In genomic region chr1:209743145-209743482, GRCh38 we compare ENCODE assay signal across 12 cellular contexts. TPM values are rescaled to one million over a fixed set of nuclear protein-coding genes. Genes with fewer than 3 reads are reported as not detected.
A peak's percentile ranks its signal among the peaks of the same experiment; 100 is the strongest.
DNase-seq lines count a peak whose midpoint lies in the region; ATAC-seq lines count a peak whose summit lies in the region.
"Had no signal": no experiment of that assay in that cellular context is flagged by ENCODE, and none has a peak within 500 bp of the region (broad histone marks: within the 10 kb centered on the region; RNA-seq: fewer than 3 reads in every experiment).

No MANE protein-coding gene starts in this region.

- no peaks in the 10 kb centered on the region for H3K36me3 Mint-ChIP-seq in activated naive CD4-positive, alpha-beta T cell treated with anti-CD3 and anti-CD28 coated beads, Interleukin-2, amount 50 U/mL, for 72 hours
- H3K36me3 Mint-ChIP-seq: CD8-positive, alpha-beta T cell had no signal

- DNase-seq in activated naive CD4-positive, alpha-beta T cell treated with anti-CD3 and anti-CD28 coated beads, Interleukin-2, amount 50 U/mL, for 72 hours (ENCODE audit: low spot score in 2 of 2): no peak
- DNase-seq in activated naive CD4-positive, alpha-beta T cell treated with Interleukin-2 at 50 U/mL for 16 hours: no peak
- DNase-seq in amniotic epithelial cell (ENCODE audit: low read depth) (peak; percentile 40), kidney glomerular epithelial cell (lab: John Stamatoyannopoulos, UW) (peak; percentile 54), ureter (ENCODE audit: low spot score) (peak; percentile 62), NCI-H1694 treated with DMSO at 0.1 percent for 48 hours (lab: John Stamatoyannopoulos, UW) (no peak)
- no peak for DNase-seq in activated CD4-positive, CD25-positive, alpha-beta regulatory T cell (lab: John Stamatoyannopoulos, UW)
- DNase-seq: CD8-positive, alpha-beta T cell; T-helper 9 cell; trophoblast cell had no signal

- H3K27ac Mint-ChIP-seq in activated naive CD4-positive, alpha-beta T cell treated with anti-CD3 and anti-CD28 coated beads, Interleukin-2, amount 50 U/mL, for 72 hours: peak overlapping the region; percentile 32 to 64
- H3K27ac Mint-ChIP-seq: CD8-positive, alpha-beta T cell had no signal

- H3K9me3 Mint-ChIP-seq in activated naive CD4-positive, alpha-beta T cell treated with anti-CD3 and anti-CD28 coated beads, Interleukin-2, amount 50 U/mL, for 72 hours: peaks cover 0 to 4% of the 10 kb centered on the region in 2 donors
- H3K9me3 Mint-ChIP-seq: CD8-positive, alpha-beta T cell; central memory CD8-positive, alpha-beta T cell had no signal

- ATAC-seq in activated naive CD4-positive, alpha-beta T cell treated with anti-CD3 and anti-CD28 coated beads, Interleukin-2, amount 50 U/mL, for 72 hours: no peak
- no peak for ATAC-seq in esophagus mucosa
- ATAC-seq: CD8-positive, alpha-beta T cell had no signal

RNA-seq across cellular contexts. Expression of gene TRAF3IP3, which starts 12.7 kb away (rescaled TPM):
- total RNA-seq in activated naive CD4-positive, alpha-beta T cell treated with anti-CD3 and anti-CD28 coated beads, Interleukin-2, amount 50 U/mL, for 72 hours: 100 to 1,000 TPM; 108 to 158 TPM
- total RNA-seq in ureter (6.2 TPM), esophagus mucosa (0.80 TPM)

RNA-seq across cellular contexts. Expression of gene HSD11B1, which starts 38.5 kb away (rescaled TPM):
- total RNA-seq in activated naive CD4-positive, alpha-beta T cell treated with anti-CD3 and anti-CD28 coated beads, Interleukin-2, amount 50 U/mL, for 72 hours: 1 to 10 TPM in 1 of 2 donors, under 1 TPM in 1; 0.75 to 5.2 TPM
- 4.1 TPM for total RNA-seq in ureter
- 0.36 TPM for total RNA-seq in esophagus mucosa
- total RNA-seq: CD8-positive, alpha-beta T cell had no signal

RNA-seq across cellular contexts. Expression of gene C1orf74, which starts 41.2 kb away (rescaled TPM):
- total RNA-seq in activated naive CD4-positive, alpha-beta T cell treated with anti-CD3 and anti-CD28 coated beads, Interleukin-2, amount 50 U/mL, for 72 hours: 1 to 10 TPM; 3.5 to 4.9 TPM
- total RNA-seq in ureter (3.5 TPM), esophagus mucosa (6.3 TPM)

Comparison
In these comparisons a context has a peak if more than half of its experiments do, and no peak if none do; other contexts are left out.
1. DNase-seq: peak in amniotic epithelial cell (single experiment), kidney glomerular epithelial cell (single experiment) and ureter (single experiment); none in activated naive CD4-positive, alpha-beta T cell treated with anti-CD3 and anti-CD28 coated beads, Interleukin-2, amount 50 U/mL, for 72 hours (0 of 2), activated naive CD4-positive, alpha-beta T cell treated with Interleukin-2 at 50 U/mL for 16 hours (single experiment), NCI-H1694 treated with DMSO at 0.1 percent for 48 hours (single experiment) and activated CD4-positive, CD25-positive, alpha-beta regulatory T cell (0 of 4).
2. RNA of gene TRAF3IP3, which starts 12.7 kb away (total RNA-seq): 108 to 158 TPM in activated naive CD4-positive, alpha-beta T cell treated with anti-CD3 and anti-CD28 coated beads, Interleukin-2, amount 50 U/mL, for 72 hours; 6.2 TPM in ureter (single experiment) and 0.80 TPM in esophagus mucosa (single experiment); every median in the first group is over 10 times any median in the second.